In the genomic region with DNA sequence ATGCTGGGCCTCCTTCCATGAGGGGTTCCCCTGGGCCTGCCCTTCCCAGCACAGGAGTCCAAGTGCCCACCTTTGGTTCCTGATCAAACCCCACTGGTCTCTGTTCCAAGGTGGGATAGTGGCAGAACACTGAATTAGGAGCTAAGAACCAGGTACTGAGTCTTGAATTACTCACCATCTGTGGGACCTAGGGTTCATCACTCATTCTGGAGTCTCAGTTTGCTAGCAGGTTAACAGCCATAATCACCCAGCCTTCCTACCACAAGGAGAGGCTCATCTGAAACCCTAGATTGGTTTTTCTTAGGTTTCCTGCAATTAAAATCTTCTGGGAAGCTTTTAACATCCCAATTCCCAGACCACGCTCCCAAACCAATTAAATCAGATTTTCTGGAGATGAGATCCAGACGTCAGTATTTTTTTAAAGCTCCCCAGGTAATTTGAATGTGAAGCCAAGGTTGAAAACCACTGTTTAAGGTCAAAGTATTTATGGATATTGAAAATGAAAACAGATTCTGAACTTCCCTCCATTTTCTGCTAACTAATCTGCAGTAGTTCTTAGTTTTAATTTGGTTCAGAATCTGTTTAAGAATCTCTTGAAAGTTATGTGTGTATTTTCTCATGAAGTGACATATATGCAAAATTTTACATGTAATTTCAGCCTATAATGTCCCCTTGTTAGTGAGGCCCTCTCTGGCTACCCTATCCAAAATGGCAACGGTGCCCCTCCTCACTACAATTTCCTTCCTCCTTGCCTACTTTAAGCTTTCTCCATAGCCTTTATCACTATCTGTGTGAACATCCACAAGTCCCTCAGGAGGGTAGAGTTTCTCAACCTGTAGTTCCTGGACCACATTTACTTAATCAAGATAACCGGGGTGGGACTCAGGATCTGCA, we compare ENCODE assay signal across 1 cellular context.
TF ChIP-seq lines count a peak whose summit lies in the region.

No MANE protein-coding gene starts in this region.

TF ChIP-seq in GM12878, 131 proteins besides CTCF, POLR2A, EP300 and RAD21 (continued from another document):
- TF ChIP-seq, protein P1, sequence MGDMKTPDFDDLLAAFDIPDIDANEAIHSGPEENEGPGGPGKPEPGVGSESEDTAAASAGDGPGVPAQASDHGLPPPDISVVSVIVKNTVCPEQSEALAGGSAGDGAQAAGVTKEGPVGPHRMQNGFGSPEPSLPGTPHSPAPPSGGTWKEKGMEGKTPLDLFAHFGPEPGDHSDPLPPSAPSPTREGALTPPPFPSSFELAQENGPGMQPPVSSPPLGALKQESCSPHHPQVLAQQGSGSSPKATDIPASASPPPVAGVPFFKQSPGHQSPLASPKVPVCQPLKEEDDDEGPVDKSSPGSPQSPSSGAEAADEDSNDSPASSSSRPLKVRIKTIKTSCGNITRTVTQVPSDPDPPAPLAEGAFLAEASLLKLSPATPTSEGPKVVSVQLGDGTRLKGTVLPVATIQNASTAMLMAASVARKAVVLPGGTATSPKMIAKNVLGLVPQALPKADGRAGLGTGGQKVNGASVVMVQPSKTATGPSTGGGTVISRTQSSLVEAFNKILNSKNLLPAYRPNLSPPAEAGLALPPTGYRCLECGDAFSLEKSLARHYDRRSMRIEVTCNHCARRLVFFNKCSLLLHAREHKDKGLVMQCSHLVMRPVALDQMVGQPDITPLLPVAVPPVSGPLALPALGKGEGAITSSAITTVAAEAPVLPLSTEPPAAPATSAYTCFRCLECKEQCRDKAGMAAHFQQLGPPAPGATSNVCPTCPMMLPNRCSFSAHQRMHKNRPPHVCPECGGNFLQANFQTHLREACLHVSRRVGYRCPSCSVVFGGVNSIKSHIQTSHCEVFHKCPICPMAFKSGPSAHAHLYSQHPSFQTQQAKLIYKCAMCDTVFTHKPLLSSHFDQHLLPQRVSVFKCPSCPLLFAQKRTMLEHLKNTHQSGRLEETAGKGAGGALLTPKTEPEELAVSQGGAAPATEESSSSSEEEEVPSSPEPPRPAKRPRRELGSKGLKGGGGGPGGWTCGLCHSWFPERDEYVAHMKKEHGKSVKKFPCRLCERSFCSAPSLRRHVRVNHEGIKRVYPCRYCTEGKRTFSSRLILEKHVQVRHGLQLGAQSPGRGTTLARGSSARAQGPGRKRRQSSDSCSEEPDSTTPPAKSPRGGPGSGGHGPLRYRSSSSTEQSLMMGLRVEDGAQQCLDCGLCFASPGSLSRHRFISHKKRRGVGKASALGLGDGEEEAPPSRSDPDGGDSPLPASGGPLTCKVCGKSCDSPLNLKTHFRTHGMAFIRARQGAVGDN (IDR thresholded peaks at IDR 0.05) = peak; percentile 65
- TF ChIP-seq NR2F1 (conservative IDR thresholded peaks at IDR 0.05) = peak; percentile 45; the same call in 1 of the 2 replicates
- TF ChIP-seq, protein P2, sequence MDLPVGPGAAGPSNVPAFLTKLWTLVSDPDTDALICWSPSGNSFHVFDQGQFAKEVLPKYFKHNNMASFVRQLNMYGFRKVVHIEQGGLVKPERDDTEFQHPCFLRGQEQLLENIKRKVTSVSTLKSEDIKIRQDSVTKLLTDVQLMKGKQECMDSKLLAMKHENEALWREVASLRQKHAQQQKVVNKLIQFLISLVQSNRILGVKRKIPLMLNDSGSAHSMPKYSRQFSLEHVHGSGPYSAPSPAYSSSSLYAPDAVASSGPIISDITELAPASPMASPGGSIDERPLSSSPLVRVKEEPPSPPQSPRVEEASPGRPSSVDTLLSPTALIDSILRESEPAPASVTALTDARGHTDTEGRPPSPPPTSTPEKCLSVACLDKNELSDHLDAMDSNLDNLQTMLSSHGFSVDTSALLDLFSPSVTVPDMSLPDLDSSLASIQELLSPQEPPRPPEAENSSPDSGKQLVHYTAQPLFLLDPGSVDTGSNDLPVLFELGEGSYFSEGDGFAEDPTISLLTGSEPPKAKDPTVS (IDR thresholded peaks at IDR 0.05; ENCODE audit: low read depth, low read length) = no peak
- TF ChIP-seq IKZF1 (conservative IDR thresholded peaks at IDR 0.05) = peak; percentile 64
- TF ChIP-seq RELA (IDR thresholded peaks at IDR 0.05; ENCODE audit: borderline replicate concordance, partially characterized antibody) = no peak
- no peak for TF ChIP-seq RB1 (IDR thresholded peaks at IDR 0.05; ENCODE audit: borderline replicate concordance)
- TF ChIP-seq SP1 (IDR thresholded peaks at IDR 0.05; ENCODE audit: low read depth, low read length) = no peak
- TF ChIP-seq, protein P3, sequence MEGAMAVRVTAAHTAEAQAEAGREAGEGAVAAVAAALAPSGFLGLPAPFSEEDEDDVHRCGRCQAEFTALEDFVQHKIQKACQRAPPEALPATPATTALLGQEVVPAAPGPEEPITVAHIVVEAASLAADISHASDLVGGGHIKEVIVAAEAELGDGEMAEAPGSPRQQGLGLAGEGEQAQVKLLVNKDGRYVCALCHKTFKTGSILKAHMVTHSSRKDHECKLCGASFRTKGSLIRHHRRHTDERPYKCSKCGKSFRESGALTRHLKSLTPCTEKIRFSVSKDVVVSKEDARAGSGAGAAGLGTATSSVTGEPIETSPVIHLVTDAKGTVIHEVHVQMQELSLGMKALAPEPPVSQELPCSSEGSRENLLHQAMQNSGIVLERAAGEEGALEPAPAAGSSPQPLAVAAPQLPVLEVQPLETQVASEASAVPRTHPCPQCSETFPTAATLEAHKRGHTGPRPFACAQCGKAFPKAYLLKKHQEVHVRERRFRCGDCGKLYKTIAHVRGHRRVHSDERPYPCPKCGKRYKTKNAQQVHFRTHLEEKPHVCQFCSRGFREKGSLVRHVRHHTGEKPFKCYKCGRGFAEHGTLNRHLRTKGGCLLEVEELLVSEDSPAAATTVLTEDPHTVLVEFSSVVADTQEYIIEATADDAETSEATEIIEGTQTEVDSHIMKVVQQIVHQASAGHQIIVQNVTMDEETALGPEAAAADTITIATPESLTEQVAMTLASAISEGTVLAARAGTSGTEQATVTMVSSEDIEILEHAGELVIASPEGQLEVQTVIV (IDR thresholded peaks at IDR 0.05; ENCODE audit: borderline replicate concordance, partially characterized antibody) = no peak
- TF ChIP-seq YY1 (IDR thresholded peaks at IDR 0.05; ENCODE audit: low read depth, low read length) = peak; percentile 56
- no peak for TF ChIP-seq TCF3 (IDR thresholded peaks at IDR 0.05; ENCODE audit: borderline replicate concordance, insufficient read depth, low read depth, low read length)
- TF ChIP-seq, protein P4, sequence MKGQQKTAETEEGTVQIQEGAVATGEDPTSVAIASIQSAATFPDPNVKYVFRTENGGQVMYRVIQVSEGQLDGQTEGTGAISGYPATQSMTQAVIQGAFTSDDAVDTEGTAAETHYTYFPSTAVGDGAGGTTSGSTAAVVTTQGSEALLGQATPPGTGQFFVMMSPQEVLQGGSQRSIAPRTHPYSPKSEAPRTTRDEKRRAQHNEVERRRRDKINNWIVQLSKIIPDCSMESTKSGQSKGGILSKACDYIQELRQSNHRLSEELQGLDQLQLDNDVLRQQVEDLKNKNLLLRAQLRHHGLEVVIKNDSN (IDR thresholded peaks at IDR 0.05; ENCODE audit: borderline replicate concordance, extremely low read length, insufficient read depth, low read depth, low read length) = no peak
- peak; percentile 40 for TF ChIP-seq MEF2B (IDR thresholded peaks at IDR 0.05; ENCODE audit: partially characterized antibody, poor library complexity, severe bottlenecking)
- TF ChIP-seq, protein P5, sequence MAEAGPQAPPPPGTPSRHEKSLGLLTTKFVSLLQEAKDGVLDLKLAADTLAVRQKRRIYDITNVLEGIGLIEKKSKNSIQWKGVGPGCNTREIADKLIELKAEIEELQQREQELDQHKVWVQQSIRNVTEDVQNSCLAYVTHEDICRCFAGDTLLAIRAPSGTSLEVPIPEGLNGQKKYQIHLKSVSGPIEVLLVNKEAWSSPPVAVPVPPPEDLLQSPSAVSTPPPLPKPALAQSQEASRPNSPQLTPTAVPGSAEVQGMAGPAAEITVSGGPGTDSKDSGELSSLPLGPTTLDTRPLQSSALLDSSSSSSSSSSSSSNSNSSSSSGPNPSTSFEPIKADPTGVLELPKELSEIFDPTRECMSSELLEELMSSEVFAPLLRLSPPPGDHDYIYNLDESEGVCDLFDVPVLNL (IDR thresholded peaks at IDR 0.05; ENCODE audit: low read depth, low read length) = no peak
- peak; percentile 33; the same call in 1 of the 2 replicates for TF ChIP-seq NR2C1 (IDR thresholded peaks at IDR 0.05)
- TF ChIP-seq IKZF2 (IDR thresholded peaks at IDR 0.05) = peak; percentile 54 to 63; a peak in 2 of 4 replicates
- TF ChIP-seq, protein P6, sequence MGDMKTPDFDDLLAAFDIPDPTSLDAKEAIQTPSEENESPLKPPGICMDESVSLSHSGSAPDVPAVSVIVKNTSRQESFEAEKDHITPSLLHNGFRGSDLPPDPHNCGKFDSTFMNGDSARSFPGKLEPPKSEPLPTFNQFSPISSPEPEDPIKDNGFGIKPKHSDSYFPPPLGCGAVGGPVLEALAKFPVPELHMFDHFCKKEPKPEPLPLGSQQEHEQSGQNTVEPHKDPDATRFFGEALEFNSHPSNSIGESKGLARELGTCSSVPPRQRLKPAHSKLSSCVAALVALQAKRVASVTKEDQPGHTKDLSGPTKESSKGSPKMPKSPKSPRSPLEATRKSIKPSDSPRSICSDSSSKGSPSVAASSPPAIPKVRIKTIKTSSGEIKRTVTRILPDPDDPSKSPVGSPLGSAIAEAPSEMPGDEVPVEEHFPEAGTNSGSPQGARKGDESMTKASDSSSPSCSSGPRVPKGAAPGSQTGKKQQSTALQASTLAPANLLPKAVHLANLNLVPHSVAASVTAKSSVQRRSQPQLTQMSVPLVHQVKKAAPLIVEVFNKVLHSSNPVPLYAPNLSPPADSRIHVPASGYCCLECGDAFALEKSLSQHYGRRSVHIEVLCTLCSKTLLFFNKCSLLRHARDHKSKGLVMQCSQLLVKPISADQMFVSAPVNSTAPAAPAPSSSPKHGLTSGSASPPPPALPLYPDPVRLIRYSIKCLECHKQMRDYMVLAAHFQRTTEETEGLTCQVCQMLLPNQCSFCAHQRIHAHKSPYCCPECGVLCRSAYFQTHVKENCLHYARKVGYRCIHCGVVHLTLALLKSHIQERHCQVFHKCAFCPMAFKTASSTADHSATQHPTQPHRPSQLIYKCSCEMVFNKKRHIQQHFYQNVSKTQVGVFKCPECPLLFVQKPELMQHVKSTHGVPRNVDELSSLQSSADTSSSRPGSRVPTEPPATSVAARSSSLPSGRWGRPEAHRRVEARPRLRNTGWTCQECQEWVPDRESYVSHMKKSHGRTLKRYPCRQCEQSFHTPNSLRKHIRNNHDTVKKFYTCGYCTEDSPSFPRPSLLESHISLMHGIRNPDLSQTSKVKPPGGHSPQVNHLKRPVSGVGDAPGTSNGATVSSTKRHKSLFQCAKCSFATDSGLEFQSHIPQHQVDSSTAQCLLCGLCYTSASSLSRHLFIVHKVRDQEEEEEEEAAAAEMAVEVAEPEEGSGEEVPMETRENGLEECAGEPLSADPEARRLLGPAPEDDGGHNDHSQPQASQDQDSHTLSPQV (IDR thresholded peaks at IDR 0.05) = peak; percentile 11; the same call in 1 of the 2 replicates
- no peak for TF ChIP-seq KDM1A (IDR thresholded peaks at IDR 0.05; ENCODE audit: borderline replicate concordance)
- TF ChIP-seq JUNB (IDR thresholded peaks at IDR 0.05) = no peak
- TF ChIP-seq MTA2 (IDR thresholded peaks at IDR 0.05; ENCODE audit: low read depth) = peak; percentile 47; the same call in 1 of the 2 replicates
